ENCODE assay signal across 17 cellular contexts in genomic region chr5:139138109-139138508, GRCh38.
DNase-seq lines count a peak whose midpoint lies in the region; ATAC-seq and TF ChIP-seq lines count a peak whose summit lies in the region.
"Had no signal": no experiment of that assay in that cellular context is flagged by ENCODE, and none has a peak within 500 bp of the region (broad histone marks: within the 10 kb centered on the region; RNA-seq: fewer than 3 reads in every experiment).

No MANE protein-coding gene starts in this region.

- H3K56ac ChIP-seq in mesendoderm (ENCODE audit: low read length), result no peak overlapping the region

- no peak overlapping the region for H2BK120ac ChIP-seq in mesendoderm (ENCODE audit: low read depth, low read length)

- POLR2A ChIA-PET in OCI-LY7 (lab: Charles Lee), result interaction anchor here (0.6 kb wide), 1 partner anchor 195 kb away, joined by 5 read pairs; no protein-coding TSS in a partner anchor

- H3K4me1 ChIP-seq in heart left ventricle (peaks cover 17 to 67% (median 51%) of the 10 kb centered on the region in 12 donors), mesendoderm (ENCODE audit: control insufficient read depth, low read depth, low read length) (no peaks in the 10 kb centered on the region), tibial artery (peaks cover 0 to 76% (median 50%) of the 10 kb centered on the region in 4 donors), OCI-LY7 (ENCODE audit: insufficient read depth, low read length, poor library complexity, severe bottlenecking) (no peaks in the 10 kb centered on the region)

- no peaks in the 10 kb centered on the region for H3K36me3 ChIP-seq in heart left ventricle
- no peaks in the 10 kb centered on the region for H3K36me3 ChIP-seq in mesendoderm (ENCODE audit: control insufficient read depth, insufficient read depth, low read length)
- H3K36me3 ChIP-seq in tibial artery, result no peaks in the 10 kb centered on the region
- no peaks in the 10 kb centered on the region for H3K36me3 ChIP-seq in OCI-LY7 (ENCODE audit: insufficient read depth, low read length)
- H3K36me3 ChIP-seq: colonic mucosa, upper lobe of left lung had no signal

- H2BK15ac ChIP-seq in mesendoderm (replicated peaks; ENCODE audit: low read depth), result no peak overlapping the region

- no peaks in the 10 kb centered on the region for H3K79me1 ChIP-seq in mesendoderm (ENCODE audit: low read length)

- CTCF ChIA-PET in OCI-LY7 (lab: Charles Lee; ENCODE audit: unreplicated experiment), result no interaction called here

- BruUV-seq in OCI-LY7 (replicated peaks; lab: Mats Ljungman, UMichigan), result no TSS peak

- H2BK5ac ChIP-seq in mesendoderm (ENCODE audit: low read length), result no peak overlapping the region

- H3K4me2 ChIP-seq in mesendoderm (ENCODE audit: low read length) (no peak overlapping the region), OCI-LY7 (ENCODE audit: low read length) (no peak overlapping the region)

- H2AFZ ChIP-seq in OCI-LY7 (ENCODE audit: low read length), result no peak overlapping the region

- TF ChIP-seq CTCF in heart left ventricle (IDR thresholded peaks at IDR 0.05) (no peak), tibial artery (IDR thresholded peaks at IDR 0.05) (no peak), OCI-LY7 (conservative IDR thresholded peaks at IDR 0.05; ENCODE audit: low read length) (no peak)

- peak overlapping the region; percentile 56 for H4K5ac ChIP-seq in mesendoderm (ENCODE audit: low read length)

- H3K27me3 ChIP-seq in heart left ventricle (no peaks in the 10 kb centered on the region), mesendoderm (ENCODE audit: insufficient read depth, low read length, poor library complexity) (no peaks in the 10 kb centered on the region), tibial artery (no peaks in the 10 kb centered on the region)
- H3K27me3 ChIP-seq: colonic mucosa, upper lobe of left lung had no signal

- no peak overlapping the region for H2AK5ac ChIP-seq in mesendoderm (ENCODE audit: low read length)

- no peak overlapping the region for H3K18ac ChIP-seq in mesendoderm (ENCODE audit: low read length)

- H4K20me1 ChIP-seq in OCI-LY7 (ENCODE audit: insufficient read depth, low read length), result no peaks in the 10 kb centered on the region; the same call in 1 of the 2 replicates

- H3K23ac ChIP-seq in mesendoderm (ENCODE audit: low read length), result no peak overlapping the region

- 80 to 87% (median 82%) methylated on average over 4 of the region's 4 CpGs for WGBS in heart left ventricle, 4 donors
- no CpG with 5 or more reads among the region's 4 CpGs for WGBS in mesendoderm (ENCODE audit: extremely low coverage, insufficient coverage, low lambda C conversion rate)

- no peak overlapping the region for H3K9ac ChIP-seq in mesendoderm (ENCODE audit: low read length)

- H3K4me3 ChIP-seq in heart left ventricle, result no peak overlapping the region
- no peak overlapping the region for H3K4me3 ChIP-seq in mesendoderm (ENCODE audit: low read length)
- H3K4me3 ChIP-seq in tibial artery, result no peak overlapping the region
- H3K4me3 ChIP-seq in OCI-LY7 (ENCODE audit: low read depth, low read length, poor library complexity, severe bottlenecking), result no peak overlapping the region
- H3K4me3 ChIP-seq: colonic mucosa, upper lobe of left lung had no signal

- no peak overlapping the region for H4K8ac ChIP-seq in mesendoderm (ENCODE audit: low read depth, low read length)

- ATAC-seq in heart left ventricle (peak in 2 of 4 donors; percentile 3 to 6), left cardiac atrium (no peak)

- DNase-seq in heart left ventricle, result no peak
- no peak for DNase-seq in left cardiac atrium
- DNase-seq in caudate nucleus (lab: John Stamatoyannopoulos, UW), result no peak
- no peak for DNase-seq in mesendoderm
- DNase-seq in tibial artery, result no peak
- no peak for DNase-seq in NCI-H524 (lab: John Stamatoyannopoulos, UW)
- DNase-seq in iPS-NIHi11 (ENCODE audit: low spot score), result no peak
- DNase-seq in OCI-LY7 (ENCODE audit: low spot score), result no peak
- DNase-seq: activated naive CD8-positive, alpha-beta T cell treated with anti-CD3 and anti-CD28 coated beads, Interleukin-2, amount 10 ng/mL, durations not matched to agents 7 days and 5 days; activated T-cell treated with anti-CD3 and anti-CD28 coated beads, Interleukin-2, amount 50 U/mL, for 4 hours; CD4-positive, alpha-beta T cell; colonic mucosa; KG1; NCI-H1417 treated with DMSO at 0.1 percent for 48 hours had no signal

- no peaks in the 10 kb centered on the region for H3K9me2 ChIP-seq in OCI-LY7 (ENCODE audit: insufficient read depth, low read length)

- H3K4ac ChIP-seq in mesendoderm (ENCODE audit: low read depth, low read length), result no peak overlapping the region

- H3K27ac ChIP-seq in heart left ventricle (peak overlapping the region in 8 of 12 donors; percentile 33 to 81 (median 70)), caudate nucleus (ENCODE audit: low read depth, low read length) (peak overlapping the region; percentile 52), mesendoderm (ENCODE audit: low read depth, low read length) (no peak overlapping the region), tibial artery (peak overlapping the region; percentile 9 to 69), OCI-LY7 (ENCODE audit: low read depth, low read length, poor library complexity, severe bottlenecking) (no peak overlapping the region)
- H3K27ac ChIP-seq: colonic mucosa, epithelial cell of prostate, HL-60 had no signal

- H3K9me3 ChIP-seq in heart left ventricle, result no peaks in the 10 kb centered on the region
- no peaks in the 10 kb centered on the region for H3K9me3 ChIP-seq in tibial artery
- H3K9me3 ChIP-seq in OCI-LY7 (ENCODE audit: low read length), result no peaks in the 10 kb centered on the region
- H3K9me3 ChIP-seq: colonic mucosa, upper lobe of left lung had no signal

- intact Hi-C loops in heart left ventricle (cut with DNase I), result loop anchor here in 1 of 10 donors (10.0 kb wide), 1 partner anchor 57 kb away; the partner anchor contains the start of gene SIL1
- intact Hi-C loops in left cardiac atrium (cut with DNase I), result no loop called here
- intact Hi-C loops in tibial artery (cut with DNase I; ENCODE audit: low total_unique reads), result loop anchor here (5.0 kb wide), 1 partner anchor 59 kb away; the partner anchor contains the start of gene SIL1
- intact Hi-C loops in OCI-LY7 (cut with micrococcal nuclease; ENCODE audit: unreplicated experiment), result no loop called here

- H3K79me2 ChIP-seq in mesendoderm (ENCODE audit: control insufficient read depth, insufficient read depth, low read length) (no peaks in the 10 kb centered on the region), OCI-LY7 (ENCODE audit: insufficient read depth, low read depth, low read length) (no peaks in the 10 kb centered on the region)

- no peak for TF ChIP-seq POLR2A in heart left ventricle (IDR thresholded peaks at IDR 0.05)

Comparison
In these comparisons a context has a peak if more than half of its experiments do, and no peak if none do; other contexts are left out.
1. H3K27ac ChIP-seq: peak in heart left ventricle (8 of 12), caudate nucleus (single experiment) and tibial artery (2 of 2); none in mesendoderm (single experiment) and OCI-LY7 (single experiment).